In genomic region chr19:48321622-48322591, GRCh38 we compare ENCODE assay signal across 8 cellular contexts. TPM values are rescaled to one million over a fixed set of nuclear protein-coding genes. Genes with fewer than 3 reads are reported as not detected.
DNase-seq lines count a peak whose midpoint lies in the region; ATAC-seq and TF ChIP-seq lines count a peak whose summit lies in the region.

No MANE protein-coding gene starts in this region.

- H3K4me3 ChIP-seq in colonic mucosa = peak overlapping the region; percentile 44

- peaks cover 7% of the 10 kb centered on the region for H3K4me1 ChIP-seq in colonic mucosa

- H3K27me3 ChIP-seq in colonic mucosa = no peaks in the 10 kb centered on the region

- ATAC-seq in GM19351 (IDR thresholded peaks at IDR 0.05; ENCODE audit: unreplicated experiment) (peak; percentile 65), HG03469 (IDR thresholded peaks at IDR 0.05; ENCODE audit: unreplicated experiment) (peak; percentile 60), left lobe of liver (peak; percentile 89)

- DNase-seq in C1 segment of cervical spinal cord (lab: John Stamatoyannopoulos, UW) (peak; percentile 66 to 97 (median 93)), NCI-H524 treated with DMSO at 0.1 percent for 48 hours (lab: John Stamatoyannopoulos, UW) (peak; percentile 82), colonic mucosa (peak; percentile 99), left lobe of liver (ENCODE audit: low spot score) (peak; percentile 99)
- DNase-seq in activated CD4-positive, alpha-beta T cell treated with anti-CD3 and anti-CD28 coated beads for 48 hours = peak; percentile 97
- DNase-seq in stimulated activated CD4-positive, alpha-beta T cell treated with anti-CD3 and anti-CD28 coated beads, Interleukin-1b, Interleukin-23, amount 100 ng/mL, for 48 hours = peak; percentile 98

- H3K9me3 ChIP-seq in colonic mucosa = no peaks in the 10 kb centered on the region

- peak overlapping the region; percentile 93 to 98 for H3K9ac ChIP-seq in colonic mucosa (ENCODE audit: low read depth in 2 of 2, low read length in 2 of 2)

- intact Hi-C loops in colonic mucosa (cut with DNase I) = loop anchor here (10.0 kb wide), 1 partner anchor 293 kb away; the partner anchor contains the start of genes FAM83E, RPL18 and SPHK2

- no peaks in the 10 kb centered on the region for H3K36me3 ChIP-seq in colonic mucosa

- peak overlapping the region; percentile 95 for H3K27ac ChIP-seq in colonic mucosa

- TF ChIP-seq CTCF in colonic mucosa (IDR thresholded peaks at IDR 0.05) = no peak

RNA-seq across cellular contexts. Expression of gene EMP3, which starts 3.4 kb away (rescaled TPM):
- total RNA-seq in colonic mucosa (10 to 100 TPM; 11.6 to 29.4 TPM), left lobe of liver (6.7 TPM)

RNA-seq across cellular contexts. Expression of gene TMEM143, which starts 41.8 kb away (rescaled TPM):
- total RNA-seq in colonic mucosa = 10 to 100 TPM in 1 of 2 donors, 1 to 10 TPM in 1; 8.9 to 18.2 TPM
- total RNA-seq in left lobe of liver = 19.0 TPM

RNA-seq across cellular contexts. Expression of gene SYNGR4, which starts 42.3 kb away (rescaled TPM):
- total RNA-seq in colonic mucosa (not detected), left lobe of liver (not detected)

RNA-seq across cellular contexts. Expression of gene ZNF114, which starts 52.0 kb away (rescaled TPM):
- total RNA-seq in colonic mucosa (under 1 TPM in 1 of 2 donors, not detected in 1; 0.21 TPM), left lobe of liver (not detected)

Comparison
In these comparisons a context has a peak if more than half of its experiments do, and no peak if none do; other contexts are left out.
1. Peak in every context shown above with its lines: DNase-seq, ATAC-seq, H3K4me3 ChIP-seq and H3K27ac ChIP-seq.